In the genomic region with DNA sequence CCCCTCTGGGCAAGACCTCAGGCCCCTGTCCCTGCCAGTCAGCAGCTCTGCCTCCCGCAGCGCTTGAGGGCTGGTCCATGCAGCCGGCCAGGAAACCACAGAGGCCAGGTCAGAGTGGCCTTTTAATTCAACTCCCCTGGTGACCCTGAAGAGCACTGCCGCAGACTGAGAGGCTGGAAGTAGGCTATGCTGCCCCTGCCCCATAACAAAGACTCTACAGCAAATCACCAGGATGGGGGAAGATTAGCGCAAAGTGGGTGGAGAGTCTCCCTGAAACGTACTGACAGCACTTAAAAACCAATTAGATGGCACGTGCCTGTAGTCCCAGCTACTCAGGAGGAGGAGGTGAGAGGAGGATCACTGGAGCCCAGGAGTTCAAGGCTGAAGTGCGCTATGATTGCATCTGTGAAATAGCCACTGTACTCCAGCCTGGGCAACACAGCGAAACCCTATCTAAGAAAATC, we compare ENCODE assay signal across 1 cellular context.
TF ChIP-seq lines count a peak whose summit lies in the region.

No MANE protein-coding gene starts in this region.

TF ChIP-seq in IMR-90, 13 proteins besides CTCF, POLR2A, EP300 and RAD21 (continued from another document):
- TF ChIP-seq NFE2L2 (IDR thresholded peaks at IDR 0.05; ENCODE audit: low read depth, low read length) (no peak), MAFK (IDR thresholded peaks at IDR 0.05; ENCODE audit: low read depth, low read length) (no peak), FOS (IDR thresholded peaks at IDR 0.05; ENCODE audit: low read depth, low read length) (no peak)
